19 cellular contexts compared by ENCODE assay signal in the genomic region with DNA sequence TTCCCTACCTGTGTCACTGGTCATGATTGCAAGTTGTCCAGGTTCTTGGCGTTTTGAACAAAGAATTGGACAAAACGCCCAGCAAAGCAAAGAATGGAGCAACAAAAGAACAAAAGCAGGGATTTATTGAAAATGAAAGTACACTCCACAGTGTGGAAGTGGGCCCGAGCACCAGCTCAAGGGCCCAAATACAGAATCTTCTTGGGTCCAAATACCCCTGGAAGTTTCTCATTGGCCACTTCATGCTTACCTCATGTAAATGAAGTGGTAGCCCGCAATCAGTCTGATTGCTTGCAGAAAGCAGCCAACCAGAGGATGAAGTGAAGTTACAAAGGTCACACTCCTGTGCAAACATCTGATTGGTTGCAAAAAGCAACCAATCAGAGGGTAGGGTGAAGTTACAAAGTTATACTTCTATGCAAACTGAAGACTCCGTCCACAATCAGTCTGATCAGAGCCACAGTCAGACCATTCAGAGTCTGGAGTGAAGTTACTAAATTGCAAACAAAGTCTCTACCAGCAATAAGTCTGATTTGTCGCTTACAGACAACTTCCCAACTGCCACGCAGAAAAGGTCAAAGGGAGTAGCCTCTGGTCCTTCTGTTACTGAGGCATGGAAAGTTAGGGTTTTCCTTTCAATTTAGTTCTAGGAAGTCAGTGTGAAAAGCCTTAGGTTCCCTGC. TPM values are rescaled to one million over a fixed set of nuclear protein-coding genes. Genes with fewer than 3 reads are reported as not detected.
DNase-seq lines count a peak whose midpoint lies in the region; ATAC-seq and TF ChIP-seq lines count a peak whose summit lies in the region.
"Had no signal": no experiment of that assay in that cellular context is flagged by ENCODE, and none has a peak within 500 bp of the region (broad histone marks: within the 10 kb centered on the region; RNA-seq: fewer than 3 reads in every experiment).

No MANE protein-coding gene starts in this region.

- H3K4me2 ChIP-seq in HCT116 (ENCODE audit: low read length): peak overlapping the region; percentile 69

- no peaks in the 10 kb centered on the region for H3K79me2 ChIP-seq in HCT116 (ENCODE audit: insufficient read depth, low read length)

- no peak for TF ChIP-seq POLR2A in HCT116 (IDR thresholded peaks at IDR 0.05; ENCODE audit: borderline replicate concordance, extremely low read depth, insufficient read depth, insufficient read length)

- peaks cover 50% of the 10 kb centered on the region for H3K4me1 Mint-ChIP-seq in MCF 10A (ENCODE audit: insufficient read depth, unreplicated experiment)
- H3K4me1 Mint-ChIP-seq in activated naive CD4-positive, alpha-beta T cell treated with anti-CD3 and anti-CD28 coated beads for 36 hours (ENCODE audit: low read depth): no peaks in the 10 kb centered on the region

- 91 to 92% methylated on average over 7 of the region's 7 CpGs for WGBS in lung, 2 donors
- 93 to 95% methylated on average over 7 of the region's 7 CpGs for WGBS in aorta, 2 donors

- H3K36me3 ChIP-seq in HCT116 (ENCODE audit: control insufficient read depth in 1 of 2, insufficient read depth in 2 of 2, low read length in 2 of 2): 0 out of 4 replicates have a peak, but pooled peaks cover 0 to 5% of the 10 kb centered on the region in 2 experiments
- H3K36me3 ChIP-seq in lung (ENCODE audit: control insufficient read depth in 2 of 2, insufficient read depth in 2 of 2, low read length in 2 of 2): no peaks in the 10 kb centered on the region
- no peaks in the 10 kb centered on the region for H3K36me3 ChIP-seq in subcutaneous abdominal adipose tissue (ENCODE audit: control insufficient read depth in 5 of 5, insufficient read depth in 5 of 5, low read length in 5 of 5)
- H3K36me3 ChIP-seq in aorta (ENCODE audit: control insufficient read depth in 1 of 2, insufficient read depth in 2 of 2, low read length in 1 of 2): no peaks in the 10 kb centered on the region
- H3K36me3 ChIP-seq: HAP-1, WERI-Rb-1 had no signal

- RAD21 ChIA-PET in HCT116 (lab: Charles Lee; ENCODE audit: low non-redundant PET in 1 of 2, low total read pairs in 2 of 2, uncharacterized antibody in 2 of 2, unreplicated experiment in 2 of 2): no interaction called here

- peak overlapping the region; percentile 13 for H3K4me3 Mint-ChIP-seq in MCF 10A (ENCODE audit: unreplicated experiment)
- no peak overlapping the region for H3K4me3 Mint-ChIP-seq in activated naive CD4-positive, alpha-beta T cell treated with anti-CD3 and anti-CD28 coated beads for 36 hours
- H3K4me3 Mint-ChIP-seq: activated naive CD8-positive, alpha-beta T cell treated with anti-CD3 and anti-CD28 coated beads, Interleukin-2, amount 10 ng/mL, durations not matched to agents 7 days and 5 days; CD14-positive monocyte; dendritic cell treated with granulocyte-macrophage colony-stimulating factor and Interleukin-4, amounts not matched to agents 40 ng/mL and 50 ng/mL, for 4 days had no signal

- H3K9ac ChIP-seq in HCT116 (ENCODE audit: low read length): peak overlapping the region; percentile 49
- no peak overlapping the region for H3K9ac ChIP-seq in subcutaneous abdominal adipose tissue (ENCODE audit: low read length in 5 of 5)

- BruUV-seq in HCT116 (replicated peaks; lab: Mats Ljungman, UMichigan): no TSS peak
- BruUV-seq in MCF 10A (replicated peaks; lab: Mats Ljungman, UMichigan): no TSS peak

- peak overlapping the region; percentile 98 for H3K27ac Mint-ChIP-seq in MCF 10A (ENCODE audit: low read depth, unreplicated experiment)
- H3K27ac Mint-ChIP-seq in activated naive CD4-positive, alpha-beta T cell treated with anti-CD3 and anti-CD28 coated beads for 36 hours: no peak overlapping the region
- H3K27ac Mint-ChIP-seq: activated naive CD8-positive, alpha-beta T cell treated with anti-CD3 and anti-CD28 coated beads, Interleukin-2, amount 10 ng/mL, durations not matched to agents 7 days and 5 days had no signal

- H3K4me1 ChIP-seq in HCT116 (ENCODE audit: control insufficient read depth in 1 of 2, insufficient read depth in 2 of 2, low read length in 2 of 2) (peaks cover 20 to 56% of the 10 kb centered on the region in 2 experiments), lung (ENCODE audit: control insufficient read depth in 2 of 2, insufficient read depth in 2 of 2, low read length in 2 of 2) (no peaks in the 10 kb centered on the region), subcutaneous abdominal adipose tissue (ENCODE audit: control insufficient read depth in 5 of 5, insufficient read depth in 5 of 5, low read length in 5 of 5) (peaks cover 2 to 12% (median 9%) of the 10 kb centered on the region in 5 donors), aorta (ENCODE audit: control insufficient read depth in 1 of 2, insufficient read depth in 2 of 2, low read length in 2 of 2) (peaks cover 0 to 5% of the 10 kb centered on the region in 2 donors)

- no peak for ATAC-seq in HCT116
- ATAC-seq in lung (ENCODE audit: insufficient read depth, low FRiP score): no peak
- ATAC-seq in HG03135 (IDR thresholded peaks at IDR 0.05; ENCODE audit: unreplicated experiment): no peak
- ATAC-seq in aorta (ENCODE audit: low FRiP score): no peak

- H3K9me3 Mint-ChIP-seq in MCF 10A (ENCODE audit: unreplicated experiment): no peaks in the 10 kb centered on the region
- H3K9me3 Mint-ChIP-seq in activated naive CD4-positive, alpha-beta T cell treated with anti-CD3 and anti-CD28 coated beads for 36 hours: no peaks in the 10 kb centered on the region
- H3K9me3 Mint-ChIP-seq: activated naive CD8-positive, alpha-beta T cell treated with anti-CD3 and anti-CD28 coated beads, Interleukin-2, amount 10 ng/mL, durations not matched to agents 7 days and 5 days; CD14-positive monocyte; dendritic cell treated with granulocyte-macrophage colony-stimulating factor and Interleukin-4, amounts not matched to agents 40 ng/mL and 50 ng/mL, for 4 days had no signal

- no peaks in the 10 kb centered on the region for H3K9me2 ChIP-seq in HCT116 (ENCODE audit: insufficient read depth)

- no peak for DNase-seq in HCT116 (ENCODE audit: low read depth, low spot score)
- no peak for DNase-seq in MCF 10A (ENCODE audit: unreplicated experiment)
- no peak for DNase-seq in lung (ENCODE audit: low spot score)
- DNase-seq in NCI-H146 treated with DMSO at 0.1 percent for 48 hours (lab: John Stamatoyannopoulos, UW; ENCODE audit: unreplicated experiment): no peak
- DNase-seq in activated naive CD4-positive, alpha-beta T cell treated with anti-CD3 and anti-CD28 coated beads for 36 hours: no peak
- DNase-seq in aorta: no peak
- DNase-seq: activated CD8-positive, alpha-beta memory T cell treated with anti-CD3 and anti-CD28 coated beads, Interleukin-2, amount 50 U/mL, for 48 hours; activated naive CD8-positive, alpha-beta T cell treated with anti-CD3 and anti-CD28 coated beads, Interleukin-2, amount 10 ng/mL, durations not matched to agents 7 days and 5 days; left colon; NCI-H446; RPMI8226; stimulated activated CD4-positive, alpha-beta T cell treated with anti-CD3 and anti-CD28 coated beads, Interleukin-4, amount 100 ng/mL, for 24 hours; stimulated activated naive CD4-positive, alpha-beta T cell treated with Interleukin-2 at 50 U/mL for 16 hours; WERI-Rb-1 had no signal

- no peak for TF ChIP-seq RAD21 in HCT116 (IDR thresholded peaks at IDR 0.05; ENCODE audit: low read depth)

- H3K4me3 ChIP-seq in HCT116 (replicated peaks in 1 of 2; ENCODE audit: low read depth in 1 of 2, low read length in 2 of 2) (no peak overlapping the region; a peak in 1 of 4 replicates), lung (no peak overlapping the region), subcutaneous abdominal adipose tissue (ENCODE audit: low read depth in 1 of 5, low read length in 5 of 5) (no peak overlapping the region), aorta (ENCODE audit: low read length in 2 of 2) (no peak overlapping the region)
- H3K4me3 ChIP-seq: HAP-1 had no signal

- no peaks in the 10 kb centered on the region for H3K36me3 Mint-ChIP-seq in MCF 10A (ENCODE audit: insufficient read depth, unreplicated experiment)
- no peaks in the 10 kb centered on the region for H3K36me3 Mint-ChIP-seq in activated naive CD4-positive, alpha-beta T cell treated with anti-CD3 and anti-CD28 coated beads for 36 hours (ENCODE audit: low read depth)
- H3K36me3 Mint-ChIP-seq: activated naive CD8-positive, alpha-beta T cell treated with anti-CD3 and anti-CD28 coated beads, Interleukin-2, amount 10 ng/mL, durations not matched to agents 7 days and 5 days; CD14-positive monocyte had no signal

- H2AFZ ChIP-seq in HCT116 (ENCODE audit: low read depth, low read length, poor library complexity, severe bottlenecking): no peak overlapping the region

- intact Hi-C loops in HCT116 (cut with micrococcal nuclease): no loop called here
- intact Hi-C loops in MCF 10A (cut with micrococcal nuclease): loop anchor here (5.0 kb wide), 1 partner anchor 83 kb away; no protein-coding TSS in a partner anchor
- intact Hi-C loops in activated naive CD4-positive, alpha-beta T cell treated with anti-CD3 and anti-CD28 coated beads for 36 hours (cut with micrococcal nuclease): no loop called here
- intact Hi-C loops in aorta (cut with DNase I): loop anchor here in 1 of 2 donors (5.0 kb wide), 1 partner anchor 33 kb away; no protein-coding TSS in a partner anchor

- POLR2A ChIA-PET in HCT116 (lab: Charles Lee): no interaction called here
- POLR2A ChIA-PET in MCF 10A (lab: Yijun Ruan, JAX): interaction anchor here (0.7 to 10.0 kb wide), 11 partner anchors 12 to 351 kb away, joined by 3 to 217 read pairs (median 6); a partner anchor contains a TSS

- H3K27me3 ChIP-seq in HCT116 (ENCODE audit: insufficient read depth, low read length) (peaks cover 3% of the 10 kb centered on the region; the same call in 1 of the 2 replicates), lung (ENCODE audit: control insufficient read depth, insufficient read depth) (no peaks in the 10 kb centered on the region), subcutaneous abdominal adipose tissue (ENCODE audit: control insufficient read depth in 5 of 5, insufficient read depth in 4 of 5, low read length in 5 of 5) (no peaks in the 10 kb centered on the region), aorta (ENCODE audit: control insufficient read depth in 1 of 2, insufficient read depth in 2 of 2, low read length in 1 of 2) (no peaks in the 10 kb centered on the region)

- H3K27ac ChIP-seq in HCT116 (ENCODE audit: low read depth, low read length) (peak overlapping the region; percentile 47; the same call in 1 of the 2 replicates), lung (ENCODE audit: low read depth in 1 of 2, low read length in 1 of 2) (peak overlapping the region; percentile 43 to 86), subcutaneous abdominal adipose tissue (ENCODE audit: low read depth, low read length) (peak overlapping the region; percentile 35), aorta (ENCODE audit: low read depth in 1 of 2, low read length in 2 of 2) (peak overlapping the region in 1 of 2 donors; percentile 30)
- H3K27ac ChIP-seq: WERI-Rb-1 had no signal

- CTCF ChIA-PET in HCT116 (lab: Charles Lee) (no interaction called here), MCF 10A (lab: Yijun Ruan, JAX) (interaction anchor here (0.6 to 2.2 kb wide), 9 partner anchors 10 to 94 kb away, joined by 3 to 8 read pairs (median 4); no protein-coding TSS in a partner anchor)
- CTCF ChIA-PET in activated naive CD4-positive, alpha-beta T cell treated with anti-CD3 and anti-CD28 coated beads for 36 hours (lab: Charles Lee): no interaction called here

- no peaks in the 10 kb centered on the region for H4K20me1 ChIP-seq in HCT116 (ENCODE audit: insufficient read depth)

- H3K9me3 ChIP-seq in HCT116 (ENCODE audit: control insufficient read depth in 1 of 2, insufficient read depth in 1 of 2, low read depth in 1 of 2, low read length in 2 of 2) (no peaks in the 10 kb centered on the region; a peak in 1 of 4 replicates), lung (ENCODE audit: control insufficient read depth in 2 of 2, insufficient read depth in 1 of 2, low read length in 1 of 2) (no peaks in the 10 kb centered on the region), subcutaneous abdominal adipose tissue (ENCODE audit: control insufficient read depth in 5 of 5, low read length in 5 of 5) (no peaks in the 10 kb centered on the region), aorta (ENCODE audit: control insufficient read depth, low read length) (no peaks in the 10 kb centered on the region)
- H3K9me3 ChIP-seq: HAP-1 had no signal

- H3K27me3 Mint-ChIP-seq in MCF 10A (ENCODE audit: insufficient read depth, unreplicated experiment): no peaks in the 10 kb centered on the region
- H3K27me3 Mint-ChIP-seq in activated naive CD4-positive, alpha-beta T cell treated with anti-CD3 and anti-CD28 coated beads for 36 hours (ENCODE audit: low read depth): peaks cover 9% of the 10 kb centered on the region
- H3K27me3 Mint-ChIP-seq: dendritic cell treated with granulocyte-macrophage colony-stimulating factor and Interleukin-4, amounts not matched to agents 40 ng/mL and 50 ng/mL, for 4 days had no signal

- TF ChIP-seq CTCF in HCT116 (IDR thresholded peaks at IDR 0.05 in 2 of 3, conservative IDR thresholded peaks at IDR 0.05 in 1 of 3; ENCODE audit: borderline replicate concordance in 1 of 3, insufficient read depth in 1 of 3, low read depth in 2 of 3, low read length in 2 of 3): no peak
- TF ChIP-seq CTCF in MCF 10A (IDR thresholded peaks at IDR 0.05; ENCODE audit: unreplicated experiment): no peak
- TF ChIP-seq CTCF in lung (IDR thresholded peaks at IDR 0.05; ENCODE audit: control extremely low read depth, extremely low read depth): no peak

RNA-seq across cellular contexts. Expression of a gene that starts 8.3 kb away (rescaled TPM):
- total RNA-seq in HCT116 (2021; ENCODE audit: unreplicated experiment) (0.66 TPM), MCF 10A (2022) (20.1 and 27.7 TPM in 2 replicates), lung (100 to 1,000 TPM; 177 to 281 TPM), aorta (100 to 1,000 TPM; 213 TPM)
- 0.07 and 0.09 TPM in 2 replicates for polyA plus RNA-seq in HCT116 (2012)
- polyA plus RNA-seq in lung (100 to 1,000 TPM; 215 to 261 TPM), aorta (100 to 1,000 TPM; 117 to 477 TPM)
- not detected for total RNA-seq in activated naive CD4-positive, alpha-beta T cell treated with anti-CD3 and anti-CD28 coated beads for 36 hours
- total RNA-seq: activated naive CD8-positive, alpha-beta T cell treated with anti-CD3 and anti-CD28 coated beads, Interleukin-2, amount 10 ng/mL, durations not matched to agents 7 days and 5 days had no signal
- polyA plus RNA-seq: CD14-positive monocyte had no signal

RNA-seq across cellular contexts. Expression of a gene that starts 52.3 kb away (rescaled TPM):
- 0.34 TPM for total RNA-seq in HCT116 (2021; ENCODE audit: unreplicated experiment)
- 0.77 and 1.2 TPM in 2 replicates for polyA plus RNA-seq in HCT116 (2012)
- total RNA-seq in MCF 10A (2022): not detected in 2 replicates
- total RNA-seq in lung: 10 to 100 TPM in 1 of 2 donors, 1 to 10 TPM in 1; 4.4 to 28.5 TPM
- 1 to 10 TPM; 2.1 to 3.8 TPM for polyA plus RNA-seq in lung
- total RNA-seq in activated naive CD4-positive, alpha-beta T cell treated with anti-CD3 and anti-CD28 coated beads for 36 hours: not detected
- total RNA-seq in aorta: 1 to 10 TPM; 3.1 to 9.0 TPM
- 1 to 10 TPM in 1 of 2 donors, not detected in 1; 1.6 TPM for polyA plus RNA-seq in aorta
- total RNA-seq: activated naive CD8-positive, alpha-beta T cell treated with anti-CD3 and anti-CD28 coated beads, Interleukin-2, amount 10 ng/mL, durations not matched to agents 7 days and 5 days had no signal
- polyA plus RNA-seq: CD14-positive monocyte had no signal

Comparison
In these comparisons a context has a peak if more than half of its experiments do, and no peak if none do; other contexts are left out.
1. RNA of a gene that starts 8.3 kb away (total RNA-seq): 177 to 281 TPM in lung, 213 TPM in aorta and 20.1 to 27.7 TPM in MCF 10A; 0.66 TPM in HCT116 (single experiment) and not detected in activated naive CD4-positive, alpha-beta T cell treated with anti-CD3 and anti-CD28 coated beads for 36 hours; every median in the first group is over 10 times any median in the second.